7 cellular contexts compared by ENCODE assay signal in the genomic region with DNA sequence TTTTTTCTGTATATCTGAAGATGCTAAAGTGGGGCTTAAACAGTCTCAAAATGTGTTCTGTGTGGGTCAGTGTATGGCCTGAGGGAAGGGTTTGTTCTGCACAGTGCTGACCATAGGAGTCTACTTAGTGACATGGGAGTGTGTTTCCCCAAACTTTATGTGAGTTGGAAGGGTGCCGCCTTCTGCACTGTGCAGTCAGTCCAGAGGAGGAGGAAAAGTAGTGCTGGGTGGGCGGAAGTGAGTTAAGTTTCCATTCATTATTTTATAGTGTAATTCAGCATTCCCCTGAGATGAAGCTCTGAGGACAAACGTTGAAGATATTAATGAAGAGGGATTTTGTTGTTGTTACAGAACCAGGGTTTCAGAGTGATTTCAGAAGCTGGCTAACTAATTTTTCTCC. TPM values are rescaled to one million over a fixed set of nuclear protein-coding genes. Genes with fewer than 3 reads are reported as not detected.
DNase-seq lines count a peak whose midpoint lies in the region; ATAC-seq and TF ChIP-seq lines count a peak whose summit lies in the region.

No MANE protein-coding gene starts in this region.

- DNase-seq in GM12864 (ENCODE audit: low read depth) (no peak), SK-N-MC (ENCODE audit: low read depth, low spot score) (no peak), fibroblast of pulmonary artery (ENCODE audit: low read depth) (peak; percentile 42), gastrocnemius medialis (peak in 1 of 2 donors; percentile 12), epidermal melanocyte (ENCODE audit: insufficient read length, low spot score) (no peak), aorta (no peak)

- H3K9me3 ChIP-seq in SK-N-MC (ENCODE audit: low read depth, low read length) (no peaks in the 10 kb centered on the region), gastrocnemius medialis (no peaks in the 10 kb centered on the region), aorta (ENCODE audit: control insufficient read depth, low read length) (no peaks in the 10 kb centered on the region)

- no peaks in the 10 kb centered on the region for H3K36me3 ChIP-seq in SK-N-MC (ENCODE audit: insufficient read depth, low read length)
- H3K36me3 ChIP-seq in gastrocnemius medialis, result no peaks in the 10 kb centered on the region
- no peaks in the 10 kb centered on the region for H3K36me3 ChIP-seq in aorta (ENCODE audit: control insufficient read depth in 1 of 2, insufficient read depth in 2 of 2, low read length in 1 of 2)

- intact Hi-C loops in gastrocnemius medialis (cut with DNase I; ENCODE audit: low total_unique reads) (no loop called here), aorta (cut with DNase I) (loop anchor here in 1 of 2 donors (10.0 kb wide), 2 partner anchors 58 to 108 kb away; no protein-coding TSS in a partner anchor)

- H3K27me3 ChIP-seq in gastrocnemius medialis (peaks cover 0 to 11% (median 6%) of the 10 kb centered on the region in 3 donors), aorta (ENCODE audit: control insufficient read depth in 1 of 2, insufficient read depth in 2 of 2, low read length in 1 of 2) (no peaks in the 10 kb centered on the region)

- no peak for TF ChIP-seq POLR2A in gastrocnemius medialis (IDR thresholded peaks at IDR 0.05)

- no peak overlapping the region for H3K9ac ChIP-seq in SK-N-MC (ENCODE audit: insufficient read length)

- peaks cover 0 to 3% of the 10 kb centered on the region in 2 donors for H3K4me1 ChIP-seq in gastrocnemius medialis
- peaks cover 0 to 2% of the 10 kb centered on the region in 2 donors for H3K4me1 ChIP-seq in aorta (ENCODE audit: control insufficient read depth in 1 of 2, insufficient read depth in 2 of 2, low read length in 2 of 2)

- ATAC-seq in gastrocnemius medialis (no peak), GM21619 (IDR thresholded peaks at IDR 0.05; ENCODE audit: unreplicated experiment) (no peak), aorta (ENCODE audit: low FRiP score) (no peak)

- peak overlapping the region; percentile 83 for H3K4me3 ChIP-seq in GM12864 (ENCODE audit: low read depth, low read length)
- peak overlapping the region; percentile 79 for H3K4me3 ChIP-seq in SK-N-MC
- H3K4me3 ChIP-seq in fibroblast of pulmonary artery (replicated peaks; ENCODE audit: low read depth, low read length), result peak overlapping the region; percentile 58
- peak overlapping the region; percentile 52 to 60 (median 58) for H3K4me3 ChIP-seq in gastrocnemius medialis
- no peak overlapping the region for H3K4me3 ChIP-seq in aorta (ENCODE audit: low read length in 2 of 2)

- H3K27ac ChIP-seq in SK-N-MC, result 0 out of 2 replicates have a peak overlapping the region, but pooled peaks have one; percentile 31
- H3K27ac ChIP-seq in gastrocnemius medialis, result peak overlapping the region; percentile 17 to 43 (median 40)
- H3K27ac ChIP-seq in aorta (ENCODE audit: low read depth in 1 of 2, low read length in 2 of 2), result no peak overlapping the region

- in situ Hi-C loops in gastrocnemius medialis (cut with MboI; ENCODE audit: low sequenced_read_pairs in 4 of 4), result no loop called here

- WGBS in aorta, 2 donors, result 10 to 43% methylated on average over 3 of the region's 3 CpGs

- no peak for TF ChIP-seq CTCF in GM12864 (IDR thresholded peaks at IDR 0.05; ENCODE audit: low read depth, low read length, missing control alignments)
- TF ChIP-seq CTCF in fibroblast of pulmonary artery (IDR thresholded peaks at IDR 0.05; ENCODE audit: low read length, missing control alignments), result no peak
- TF ChIP-seq CTCF in gastrocnemius medialis (IDR thresholded peaks at IDR 0.05 in 4 of 5, conservative IDR thresholded peaks at IDR 0.05 in 1 of 5), result no peak

RNA-seq across cellular contexts. Expression of gene CHST7, which starts 2.9 kb away (rescaled TPM):
- total RNA-seq in gastrocnemius medialis (10 to 100 TPM; 15.1 to 16.9 (median 15.8) TPM), aorta (1 to 10 TPM; 5.2 to 8.5 TPM)
- polyA plus RNA-seq in aorta, result 1 to 10 TPM; 1.0 to 9.4 TPM

RNA-seq across cellular contexts. Expression of gene ZNF674, which starts 31.2 kb away (rescaled TPM):
- total RNA-seq in gastrocnemius medialis (1 to 10 TPM; 1.4 to 2.6 (median 2.1) TPM), aorta (1 to 10 TPM; 5.1 to 7.9 TPM)
- polyA plus RNA-seq in aorta, result 1 to 10 TPM; 1.5 to 2.4 TPM

Comparison
In these comparisons a context has a peak if more than half of its experiments do, and no peak if none do; other contexts are left out.
1. H3K4me3 ChIP-seq: peak in GM12864 (single experiment), SK-N-MC (single experiment), fibroblast of pulmonary artery (single experiment) and gastrocnemius medialis (4 of 4); none in aorta (0 of 2).
2. H3K27ac ChIP-seq: peak in SK-N-MC (single experiment) and gastrocnemius medialis (4 of 4); none in aorta (0 of 2).